Comparison of ENCODE assay signal across 32 cellular contexts in genomic region chr3:11010406-11011165, GRCh38. TPM values are rescaled to one million over a fixed set of nuclear protein-coding genes. Genes with fewer than 3 reads are reported as not detected.
A peak's percentile ranks its signal among the peaks of the same experiment; 100 is the strongest.
DNase-seq lines count a peak whose midpoint lies in the region; ATAC-seq, FAIRE-seq and TF ChIP-seq lines count a peak whose summit lies in the region.
"Had no signal": no experiment of that assay in that cellular context is flagged by ENCODE, and none has a peak within 500 bp of the region (broad histone marks: within the 10 kb centered on the region; RNA-seq: fewer than 3 reads in every experiment).

No MANE protein-coding gene starts in this region.

- H3K36me3 ChIP-seq in HepG2 (replicated peaks in 1 of 2; ENCODE audit: control insufficient read depth in 1 of 2, insufficient read depth in 2 of 2, low read length in 2 of 2), result no peaks in the 10 kb centered on the region
- H3K36me3 ChIP-seq: cardiac muscle cell, esophagus muscularis mucosa, gastrocnemius medialis, tibial artery had no signal

- intact Hi-C loops in HepG2 (cut with micrococcal nuclease; ENCODE audit: unreplicated experiment) (no loop called here), Right ventricle myocardium superior (cut with DNase I) (no loop called here)

- H3K4me2 ChIP-seq in HepG2 (ENCODE audit: low read depth, low read length), result no peak overlapping the region
- H3K4me2 ChIP-seq: SK-N-SH, smooth muscle cell had no signal

- DNase-seq in C1 segment of cervical spinal cord (lab: John Stamatoyannopoulos, UW), result peak in 11 of 14 donors; percentile 34 to 88 (median 72)
- DNase-seq in caudate nucleus (lab: John Stamatoyannopoulos, UW), result peak in 56 of 61 donors; percentile 37 to 89 (median 76)
- DNase-seq in pons (ENCODE audit: low spot score), result peak; percentile 93
- no peak for DNase-seq in LoVo (ENCODE audit: low spot score)
- DNase-seq in HepG2 (ENCODE audit: low spot score), result no peak
- DNase-seq in Right ventricle myocardium superior, result no peak
- DNase-seq: activated B cell treated with CpG ODN at 0.5 μM for 24 hours; activated CD4-positive, alpha-beta T cell treated with anti-CD3 and anti-CD28 coated beads, Interleukin-2, amount 10 ng/mL, durations not matched to agents 7 days and 5 days; Calu3; CD4-positive, CD25-positive, alpha-beta regulatory T cell; DMS79 treated with DMSO at 0.1 percent for 48 hours; gastrocnemius medialis; GDM1; GOT3; HFFc6; IMR-90; mesenchymal stem cell; NCI-H2107; NCI-H510A treated with DMSO at 0.1 percent for 48 hours; retina; SK-N-SH; stimulated activated naive CD8-positive, alpha-beta T cell treated with anti-CD3 and anti-CD28 coated beads, Interleukin-15, Interleukin-2, amounts not matched to agents 100 U/mL and 50 U/mL, for 24 hours; tibial artery had no signal

- TF ChIP-seq CTCF in HepG2 (CRISPR knock-in tag; IDR thresholded peaks at IDR 0.05), result no peak

- no peak for ATAC-seq in HepG2
- ATAC-seq in Right ventricle myocardium superior (ENCODE audit: poor library complexity), result no peak
- no peak for ATAC-seq in GM21786 (IDR thresholded peaks at IDR 0.05; ENCODE audit: unreplicated experiment)
- ATAC-seq: gastrocnemius medialis; stimulated activated naive CD8-positive, alpha-beta T cell treated with anti-CD3 and anti-CD28 coated beads, Interleukin-15, Interleukin-2, amounts not matched to agents 100 U/mL and 50 U/mL, for 24 hours had no signal

- no peak for TF ChIP-seq EP300 in HepG2 (IDR thresholded peaks at IDR 0.05; ENCODE audit: low read depth in 2 of 2, low read length in 2 of 2)
- TF ChIP-seq EP300 in HepG2 (CRISPR knock-in tag; IDR thresholded peaks at IDR 0.05; ENCODE audit: borderline replicate concordance), result no peak

- no peak for TF ChIP-seq RAD21 in HepG2 (CRISPR knock-in tag; IDR thresholded peaks at IDR 0.05)

- FAIRE-seq in HepG2 (lab: Jason Lieb, UNC), result no peak
- FAIRE-seq: A204.1, GM19239 had no signal

- WGBS in HepG2 (ENCODE audit: low lambda C conversion rate), result 47% methylated on average over 13 of the region's 15 CpGs

- H3K9me3 ChIP-seq in HepG2 (ENCODE audit: low read length), result no peaks in the 10 kb centered on the region
- H3K9me3 ChIP-seq: esophagus muscularis mucosa, gastrocnemius medialis, SK-N-SH, tibial artery had no signal

- POLR2A ChIA-PET in HepG2 (lab: Yijun Ruan, JAX), result no interaction called here

- BruUV-seq in HepG2 (replicated peaks; lab: Mats Ljungman, UMichigan), result no TSS peak

- H3K27me3 ChIP-seq in layer of hippocampus (ENCODE audit: control insufficient read depth, insufficient read depth, low read length) (no peaks in the 10 kb centered on the region), HepG2 (ENCODE audit: control insufficient read depth in 1 of 2, insufficient read depth in 2 of 2, low read length in 2 of 2) (peaks cover 2 to 25% of the 10 kb centered on the region in 2 experiments; a peak in 3 of 5 replicates)
- H3K27me3 ChIP-seq: cardiac muscle cell, gastrocnemius medialis had no signal

- no peak overlapping the region for H2AFZ ChIP-seq in HepG2 (ENCODE audit: low read length)

- no peaks in the 10 kb centered on the region for H4K20me1 ChIP-seq in HepG2 (ENCODE audit: insufficient read depth, low read length)

- in situ Hi-C loops in HepG2 (cut with HindIII; ENCODE audit: extremely low pct_ligation_motif_present, low pct_unique_long_range_greater_than_20kb), result no loop called here

- CTCF ChIA-PET in HepG2 (lab: Yijun Ruan, JAX; ENCODE audit: low intra/inter-chr PET ratio, low total read pairs), result no interaction called here

- no peaks in the 10 kb centered on the region for H3K79me2 ChIP-seq in HepG2 (ENCODE audit: insufficient read depth, low read length)

- peak overlapping the region; percentile 56 for H3K27ac ChIP-seq in caudate nucleus (ENCODE audit: low read depth, low read length)
- H3K27ac ChIP-seq in layer of hippocampus (ENCODE audit: low read depth, low read length), result peak overlapping the region; percentile 77
- no peak overlapping the region for H3K27ac ChIP-seq in HepG2 (ENCODE audit: extremely low read length, insufficient read depth, low read length)
- H3K27ac ChIP-seq: cardiac muscle cell, esophagus muscularis mucosa, gastrocnemius medialis, tibial artery had no signal

- TF ChIP-seq POLR2A in HepG2 (IDR thresholded peaks at IDR 0.05; ENCODE audit: insufficient read depth in 1 of 2, low read depth in 2 of 2, low read length in 2 of 2), result no peak

- no peak overlapping the region for H3K4me3 ChIP-seq in HepG2 (replicated peaks in 1 of 3; ENCODE audit: insufficient read depth in 1 of 3, low read depth in 2 of 3, low read length in 3 of 3)
- H3K4me3 ChIP-seq: cardiac muscle cell, esophagus muscularis mucosa, gastrocnemius medialis, smooth muscle cell, tibial artery had no signal

- H3K9ac ChIP-seq in HepG2 (ENCODE audit: insufficient read depth, low read depth, low read length), result no peak overlapping the region
- H3K9ac ChIP-seq: SK-N-SH had no signal

- no peaks in the 10 kb centered on the region for H3K4me1 ChIP-seq in HepG2 (ENCODE audit: insufficient read depth, low read length)
- H3K4me1 ChIP-seq: esophagus muscularis mucosa, gastrocnemius medialis, tibial artery had no signal

TF ChIP-seq in HepG2, 621 proteins besides CTCF, POLR2A, EP300 and RAD21 (continues in another document):
- no peak for TF ChIP-seq CC2D1A (CRISPR knock-in tag; IDR thresholded peaks at IDR 0.05)
- no peak for TF ChIP-seq POLR2AphosphoS2 (IDR thresholded peaks at IDR 0.05; ENCODE audit: low read depth, low read length)
- TF ChIP-seq KAT8 (CRISPR knock-in tag; IDR thresholded peaks at IDR 0.05), result no peak
- no peak for TF ChIP-seq RNF219 (CRISPR knock-in tag; IDR thresholded peaks at IDR 0.05)
- no peak for TF ChIP-seq GFI1 (CRISPR knock-in tag; IDR thresholded peaks at IDR 0.05; ENCODE audit: borderline replicate concordance)
- TF ChIP-seq, protein P1, sequence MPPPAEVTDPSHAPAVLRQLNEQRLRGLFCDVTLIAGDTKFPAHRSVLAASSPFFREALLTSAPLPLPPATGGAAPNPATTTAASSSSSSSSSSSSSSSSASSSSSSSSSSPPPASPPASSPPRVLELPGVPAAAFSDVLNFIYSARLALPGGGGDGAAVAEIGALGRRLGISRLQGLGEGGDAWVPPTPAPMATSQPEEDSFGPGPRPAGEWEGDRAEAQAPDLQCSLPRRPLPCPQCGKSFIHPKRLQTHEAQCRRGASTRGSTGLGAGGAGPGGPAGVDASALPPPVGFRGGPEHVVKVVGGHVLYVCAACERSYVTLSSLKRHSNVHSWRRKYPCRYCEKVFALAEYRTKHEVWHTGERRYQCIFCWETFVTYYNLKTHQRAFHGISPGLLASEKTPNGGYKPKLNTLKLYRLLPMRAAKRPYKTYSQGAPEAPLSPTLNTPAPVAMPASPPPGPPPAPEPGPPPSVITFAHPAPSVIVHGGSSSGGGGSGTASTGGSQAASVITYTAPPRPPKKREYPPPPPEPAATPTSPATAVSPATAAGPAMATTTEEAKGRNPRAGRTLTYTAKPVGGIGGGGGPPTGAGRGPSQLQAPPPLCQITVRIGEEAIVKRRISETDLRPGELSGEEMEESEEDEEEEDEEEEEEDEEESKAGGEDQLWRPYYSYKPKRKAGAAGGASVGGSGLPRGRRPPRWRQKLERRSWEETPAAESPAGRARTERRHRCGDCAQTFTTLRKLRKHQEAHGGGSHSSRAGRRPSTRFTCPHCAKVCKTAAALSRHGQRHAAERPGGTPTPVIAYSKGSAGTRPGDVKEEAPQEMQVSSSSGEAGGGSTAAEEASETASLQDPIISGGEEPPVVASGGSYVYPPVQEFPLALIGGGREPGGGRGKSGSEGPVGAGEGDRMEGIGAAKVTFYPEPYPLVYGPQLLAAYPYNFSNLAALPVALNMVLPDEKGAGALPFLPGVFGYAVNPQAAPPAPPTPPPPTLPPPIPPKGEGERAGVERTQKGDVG (CRISPR knock-in tag; IDR thresholded peaks at IDR 0.05; ENCODE audit: borderline replicate concordance), result no peak

RNA-seq across cellular contexts. Expression of gene SLC6A1, which starts 18.0 kb away (rescaled TPM):
- total RNA-seq in HepG2 (2016; rRNA removed; fragmentation: Illumina TruSeq; extraction: Trizol) (not detected in 2 replicates), Right ventricle myocardium superior (0.73 TPM)
- total RNA-seq in HepG2 (2016; cell fraction: cytosol; rRNA removed; fragmentation: Illumina TruSeq; extraction: Trizol; ENCODE audit: low read depth), result not detected in 2 replicates
- not detected in 2 replicates for total RNA-seq in HepG2 (2016; cell fraction: insoluble cytoplasmic fraction; rRNA removed; fragmentation: Illumina TruSeq; extraction: Trizol)
- total RNA-seq in HepG2 (2016; cell fraction: membrane; rRNA removed; fragmentation: Illumina TruSeq; extraction: Trizol), result not detected in 2 replicates
- total RNA-seq in HepG2 (2016; cell fraction: nucleus; rRNA removed; fragmentation: Illumina TruSeq; extraction: Trizol), result not detected in 2 replicates
- 0.04 TPM in 1 of 2 replicates, not detected in the other for polyA plus RNA-seq in HepG2 (2011; rRNA removed)
- polyA plus RNA-seq in HepG2 (2011; cell fraction: cytosol; rRNA removed), result not detected in 2 replicates
- 0.03 and 0.05 TPM in 2 replicates for polyA plus RNA-seq in HepG2 (2011; cell fraction: nucleus; rRNA removed)
- 0.07 TPM in 1 of 2 replicates, not detected in the other for polyA plus RNA-seq in HepG2 (2012)
- polyA plus RNA-seq in HepG2 (2016; cell fraction: cytosol; fragmentation: Illumina TruSeq; extraction: Trizol; ENCODE audit: low read depth), result not detected in 2 replicates
- not detected in 2 replicates for polyA plus RNA-seq in HepG2 (2016; cell fraction: insoluble cytoplasmic fraction; fragmentation: Illumina TruSeq; extraction: Trizol; ENCODE audit: low read depth)
- not detected in 2 replicates for polyA plus RNA-seq in HepG2 (2016; cell fraction: membrane; fragmentation: Illumina TruSeq; extraction: Trizol; ENCODE audit: low read depth)
- polyA plus RNA-seq in HepG2 (2016; cell fraction: nucleus; fragmentation: Illumina TruSeq; extraction: Trizol; ENCODE audit: insufficient read depth, low read depth), result not detected in 2 replicates
- polyA minus RNA-seq in HepG2 (2011; rRNA and poly(A)+ RNA removed; ENCODE audit: low replicate concordance), result not detected in 2 replicates
- polyA minus RNA-seq in HepG2 (2011; cell fraction: cytosol; rRNA and poly(A)+ RNA removed), result not detected in 2 replicates
- not detected in 2 replicates for polyA minus RNA-seq in HepG2 (2011; cell fraction: nucleus; rRNA and poly(A)+ RNA removed)
- total RNA-seq: activated B cell treated with CpG ODN at 0.5 μM for 24 hours; activated CD4-positive, alpha-beta T cell treated with anti-CD3 and anti-CD28 coated beads, Interleukin-2, amount 10 ng/mL, durations not matched to agents 7 days and 5 days; activated CD8-positive, alpha-beta memory T cell treated with anti-CD3 and anti-CD28 coated beads for 36 hours; Calu3; cardiac muscle cell; CD4-positive, CD25-positive, alpha-beta regulatory T cell; HFFc6; IMR-90; osteoblast had no signal
- polyA plus RNA-seq: cardiac muscle cell; CD4-positive, CD25-positive, alpha-beta regulatory T cell; SK-N-SH had no signal

Comparison
In these comparisons a context has a peak if more than half of its experiments do, and no peak if none do; other contexts are left out.
1. DNase-seq: peak in C1 segment of cervical spinal cord (11 of 14), caudate nucleus (56 of 61) and pons (single experiment); none in LoVo (single experiment), HepG2 (single experiment) and Right ventricle myocardium superior (single experiment).